10 cellular contexts compared by ENCODE assay signal in genomic region chr14:55715889-55716288, GRCh38.
DNase-seq lines count a peak whose midpoint lies in the region; ATAC-seq, FAIRE-seq and TF ChIP-seq lines count a peak whose summit lies in the region.
"Had no signal": no experiment of that assay in that cellular context is flagged by ENCODE, and none has a peak within 500 bp of the region (broad histone marks: within the 10 kb centered on the region; RNA-seq: fewer than 3 reads in every experiment).

No MANE protein-coding gene starts in this region.

- no peak for TF ChIP-seq RAD21 in HepG2 (CRISPR knock-in tag; IDR thresholded peaks at IDR 0.05)

- H3K36me3 ChIP-seq in A673 (ENCODE audit: insufficient read depth, low read length, poor library complexity, severe bottlenecking) (no peaks in the 10 kb centered on the region), HepG2 (replicated peaks in 1 of 2; ENCODE audit: control insufficient read depth in 1 of 2, insufficient read depth in 2 of 2, low read length in 2 of 2) (no peaks in the 10 kb centered on the region)

- no TSS peak for BruUV-seq in A673 (replicated peaks; lab: Mats Ljungman, UMichigan)
- no TSS peak for BruUV-seq in HepG2 (replicated peaks; lab: Mats Ljungman, UMichigan)

- DNase-seq in A673 (ENCODE audit: low spot score) (peak; percentile 22), GM20000 (ENCODE audit: low spot score) (peak; percentile 14), MV-4-11 (lab: John Stamatoyannopoulos, UW) (peak; percentile 93), glomerular visceral epithelial cell (ENCODE audit: extremely low spot score) (peak; percentile 76), HepG2 (ENCODE audit: low spot score) (no peak), kidney glomerular epithelial cell (lab: John Stamatoyannopoulos, UW) (no peak), NCI-H2107 treated with DMSO at 0.1 percent for 48 hours (lab: John Stamatoyannopoulos, UW; ENCODE audit: unreplicated experiment) (no peak)
- DNase-seq in activated CD4-positive, alpha-beta T cell treated with anti-CD3 and anti-CD28 coated beads, Interleukin-2, amount 10 ng/mL, durations not matched to agents 7 days and 5 days: no peak
- DNase-seq: activated gamma-delta T cell treated with Interleukin-2 at 50 U/mL for 16 hours had no signal

- H3K4me2 ChIP-seq in HepG2 (ENCODE audit: low read depth, low read length): no peak overlapping the region

- H3K27me3 ChIP-seq in A673 (replicated peaks; ENCODE audit: insufficient read depth, low read depth, low read length, poor library complexity) (no peaks in the 10 kb centered on the region), HepG2 (ENCODE audit: control insufficient read depth in 1 of 2, insufficient read depth in 2 of 2, low read length in 2 of 2) (0 out of 5 replicates have a peak, but pooled peaks cover 0 to 1% of the 10 kb centered on the region in 2 experiments)

- no peak overlapping the region for H3K4me3 ChIP-seq in A673 (ENCODE audit: low read depth, low read length, poor library complexity, severe bottlenecking)
- no peak overlapping the region for H3K4me3 ChIP-seq in HepG2 (replicated peaks in 1 of 3; ENCODE audit: insufficient read depth in 1 of 3, low read depth in 2 of 3, low read length in 3 of 3)

- 19% methylated on average over 5 of the region's 5 CpGs for WGBS in HepG2 (ENCODE audit: low lambda C conversion rate)

- no peaks in the 10 kb centered on the region for H3K27me3 Mint-ChIP-seq in activated CD4-positive, alpha-beta T cell treated with anti-CD3 and anti-CD28 coated beads, Interleukin-2, amount 10 ng/mL, durations not matched to agents 7 days and 5 days

- intact Hi-C loops in A673 (cut with micrococcal nuclease; ENCODE audit: unreplicated experiment): loop anchor here (5.0 kb wide), 1 partner anchor 401 kb away; the partner anchor contains the start of gene PELI2
- intact Hi-C loops in HepG2 (cut with micrococcal nuclease; ENCODE audit: unreplicated experiment): no loop called here

- H3K27ac Mint-ChIP-seq in activated CD4-positive, alpha-beta T cell treated with anti-CD3 and anti-CD28 coated beads, Interleukin-2, amount 10 ng/mL, durations not matched to agents 7 days and 5 days: no peak overlapping the region

- no peak for FAIRE-seq in HepG2 (lab: Jason Lieb, UNC)

- H3K79me2 ChIP-seq in HepG2 (ENCODE audit: insufficient read depth, low read length): no peaks in the 10 kb centered on the region

- H3K27ac ChIP-seq in A673 (ENCODE audit: low read depth, low read length, poor library complexity, severe bottlenecking): peak overlapping the region; percentile 90
- no peak overlapping the region for H3K27ac ChIP-seq in HepG2 (ENCODE audit: extremely low read length, insufficient read depth, low read length)

- no peaks in the 10 kb centered on the region for H3K36me3 Mint-ChIP-seq in activated CD4-positive, alpha-beta T cell treated with anti-CD3 and anti-CD28 coated beads, Interleukin-2, amount 10 ng/mL, durations not matched to agents 7 days and 5 days (ENCODE audit: low read depth)
- H3K36me3 Mint-ChIP-seq: CD14-positive monocyte had no signal

- no peaks in the 10 kb centered on the region for H4K20me1 ChIP-seq in HepG2 (ENCODE audit: insufficient read depth, low read length)

- POLR2A ChIA-PET in A673 (lab: Charles Lee; ENCODE audit: low non-redundant PET) (no interaction called here), HepG2 (lab: Yijun Ruan, JAX) (no interaction called here)
- POLR2A ChIA-PET in activated CD4-positive, alpha-beta T cell treated with anti-CD3 and anti-CD28 coated beads, Interleukin-2, amount 10 ng/mL, durations not matched to agents 7 days and 5 days (lab: Charles Lee): no interaction called here

- H3K9me3 Mint-ChIP-seq in activated CD4-positive, alpha-beta T cell treated with anti-CD3 and anti-CD28 coated beads, Interleukin-2, amount 10 ng/mL, durations not matched to agents 7 days and 5 days: no peaks in the 10 kb centered on the region

- CTCF ChIA-PET in A673 (lab: Charles Lee) (interaction anchor here (0.5 kb wide), 1 partner anchor 284 kb away, joined by 4 read pairs; no protein-coding TSS in a partner anchor), HepG2 (lab: Yijun Ruan, JAX; ENCODE audit: low intra/inter-chr PET ratio, low total read pairs) (no interaction called here)
- CTCF ChIA-PET in activated CD4-positive, alpha-beta T cell treated with anti-CD3 and anti-CD28 coated beads, Interleukin-2, amount 10 ng/mL, durations not matched to agents 7 days and 5 days (lab: Charles Lee): interaction anchor here (0.7 to 1.0 kb wide), 2 partner anchors 226 to 624 kb away, joined by 3 to 4 read pairs; no protein-coding TSS in a partner anchor

- no peak for TF ChIP-seq POLR2A in HepG2 (IDR thresholded peaks at IDR 0.05; ENCODE audit: insufficient read depth in 1 of 2, low read depth in 2 of 2, low read length in 2 of 2)

- no peak overlapping the region for H3K9ac ChIP-seq in HepG2 (ENCODE audit: insufficient read depth, low read depth, low read length)

- H3K4me3 Mint-ChIP-seq in activated CD4-positive, alpha-beta T cell treated with anti-CD3 and anti-CD28 coated beads, Interleukin-2, amount 10 ng/mL, durations not matched to agents 7 days and 5 days: no peak overlapping the region

- H3K4me1 ChIP-seq in A673 (ENCODE audit: insufficient read depth, low read length, poor library complexity, severe bottlenecking): peaks cover 28% of the 10 kb centered on the region
- no peaks in the 10 kb centered on the region for H3K4me1 ChIP-seq in HepG2 (ENCODE audit: insufficient read depth, low read length)

- H3K9me3 ChIP-seq in A673 (ENCODE audit: low read depth, low read length, poor library complexity, severe bottlenecking) (no peaks in the 10 kb centered on the region), HepG2 (ENCODE audit: low read length) (no peaks in the 10 kb centered on the region)

- TF ChIP-seq CTCF in A673 (conservative IDR thresholded peaks at IDR 0.05; ENCODE audit: low read depth, low read length): no peak
- no peak for TF ChIP-seq CTCF in GM20000 (IDR thresholded peaks at IDR 0.05; ENCODE audit: extremely low read depth, missing control alignments)
- no peak for TF ChIP-seq CTCF in HepG2 (CRISPR knock-in tag; IDR thresholded peaks at IDR 0.05)

- in situ Hi-C loops in HepG2 (cut with HindIII; ENCODE audit: extremely low pct_ligation_motif_present, low pct_unique_long_range_greater_than_20kb): loop anchor here (25.0 kb wide), 1 partner anchor 621 kb away; no protein-coding TSS in a partner anchor

- ATAC-seq in HepG2: no peak

- TF ChIP-seq EP300 in HepG2 (IDR thresholded peaks at IDR 0.05; ENCODE audit: low read depth in 2 of 2, low read length in 2 of 2) (no peak), HepG2 (CRISPR knock-in tag; IDR thresholded peaks at IDR 0.05; ENCODE audit: borderline replicate concordance) (no peak)

- no peaks in the 10 kb centered on the region for H3K4me1 Mint-ChIP-seq in activated CD4-positive, alpha-beta T cell treated with anti-CD3 and anti-CD28 coated beads, Interleukin-2, amount 10 ng/mL, durations not matched to agents 7 days and 5 days

- H2AFZ ChIP-seq in HepG2 (ENCODE audit: low read length): no peak overlapping the region

TF ChIP-seq in HepG2, 621 proteins besides CTCF, POLR2A, EP300 and RAD21 (continues in another document):
- TF ChIP-seq, protein P1, sequence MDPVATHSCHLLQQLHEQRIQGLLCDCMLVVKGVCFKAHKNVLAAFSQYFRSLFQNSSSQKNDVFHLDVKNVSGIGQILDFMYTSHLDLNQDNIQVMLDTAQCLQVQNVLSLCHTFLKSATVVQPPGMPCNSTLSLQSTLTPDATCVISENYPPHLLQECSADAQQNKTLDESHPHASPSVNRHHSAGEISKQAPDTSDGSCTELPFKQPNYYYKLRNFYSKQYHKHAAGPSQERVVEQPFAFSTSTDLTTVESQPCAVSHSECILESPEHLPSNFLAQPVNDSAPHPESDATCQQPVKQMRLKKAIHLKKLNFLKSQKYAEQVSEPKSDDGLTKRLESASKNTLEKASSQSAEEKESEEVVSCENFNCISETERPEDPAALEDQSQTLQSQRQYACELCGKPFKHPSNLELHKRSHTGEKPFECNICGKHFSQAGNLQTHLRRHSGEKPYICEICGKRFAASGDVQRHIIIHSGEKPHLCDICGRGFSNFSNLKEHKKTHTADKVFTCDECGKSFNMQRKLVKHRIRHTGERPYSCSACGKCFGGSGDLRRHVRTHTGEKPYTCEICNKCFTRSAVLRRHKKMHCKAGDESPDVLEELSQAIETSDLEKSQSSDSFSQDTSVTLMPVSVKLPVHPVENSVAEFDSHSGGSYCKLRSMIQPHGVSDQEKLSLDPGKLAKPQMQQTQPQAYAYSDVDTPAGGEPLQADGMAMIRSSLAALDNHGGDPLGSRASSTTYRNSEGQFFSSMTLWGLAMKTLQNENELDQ (CRISPR knock-in tag; IDR thresholded peaks at IDR 0.05; ENCODE audit: borderline replicate concordance): no peak
- TF ChIP-seq ZEB1 (IDR thresholded peaks at IDR 0.05; ENCODE audit: insufficient replicate concordance, low read depth): no peak
- TF ChIP-seq ZSCAN20 (CRISPR knock-in tag; IDR thresholded peaks at IDR 0.05; ENCODE audit: borderline replicate concordance): no peak
- TF ChIP-seq PBX2 (CRISPR knock-in tag; IDR thresholded peaks at IDR 0.05): no peak
- TF ChIP-seq BCL6 (CRISPR knock-in tag; IDR thresholded peaks at IDR 0.05): no peak
- no peak for TF ChIP-seq CHD2 (IDR thresholded peaks at IDR 0.05; ENCODE audit: low read depth, low read length)

Comparison
In these comparisons a context has a peak if more than half of its experiments do, and no peak if none do; other contexts are left out.
1. DNase-seq: peak in A673 (single experiment), GM20000 (single experiment), MV-4-11 (single experiment) and glomerular visceral epithelial cell (single experiment); none in activated CD4-positive, alpha-beta T cell treated with anti-CD3 and anti-CD28 coated beads, Interleukin-2, amount 10 ng/mL, durations not matched to agents 7 days and 5 days (single experiment), HepG2 (single experiment), kidney glomerular epithelial cell (single experiment) and NCI-H2107 treated with DMSO at 0.1 percent for 48 hours (single experiment).